Comparison of ENCODE assay signal across 14 cellular contexts in the genomic region with DNA sequence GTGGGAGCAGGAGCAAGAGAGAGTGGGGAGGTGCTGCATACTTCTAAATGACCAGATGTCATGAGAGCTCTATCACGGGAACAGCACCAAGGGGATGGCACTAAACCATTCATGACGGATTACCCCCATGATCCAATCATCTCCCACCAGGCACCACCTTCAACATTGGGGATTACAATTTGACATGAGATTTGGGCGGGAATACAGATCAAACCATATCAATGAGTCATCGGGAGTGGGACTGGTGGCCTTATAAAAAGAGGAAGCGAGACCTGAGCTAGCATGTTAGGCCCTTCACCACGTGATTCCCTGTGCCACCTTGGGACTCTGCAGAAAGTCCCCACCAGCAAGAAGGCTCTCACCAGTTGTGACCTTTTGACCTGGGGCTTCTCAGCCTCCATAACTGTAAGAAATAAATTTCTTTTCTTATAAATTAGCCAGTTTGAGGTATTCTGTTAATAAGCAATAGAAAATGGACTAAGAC. TPM values are rescaled to one million over a fixed set of nuclear protein-coding genes. Genes with fewer than 3 reads are reported as not detected.
DNase-seq lines count a peak whose midpoint lies in the region; ATAC-seq and TF ChIP-seq lines count a peak whose summit lies in the region.
"Had no signal": no experiment of that assay in that cellular context is flagged by ENCODE, and none has a peak within 500 bp of the region (broad histone marks: within the 10 kb centered on the region; RNA-seq: fewer than 3 reads in every experiment).

No MANE protein-coding gene starts in this region.

- H3K4me3 ChIP-seq in transverse colon = no peak overlapping the region
- H3K4me3 ChIP-seq: A549, adrenal gland, GM23248, lower lobe of right lung had no signal

- H3K9me3 Mint-ChIP-seq in activated T-helper 1 cell treated with anti-CD3 and anti-CD28 coated beads, Interleukin-12 subunit alpha, Interleukin-12 subunit beta, Interleukin-2, Interleukin-4 antibody, amounts not matched to agents 30 ng/mL and 10 ng/mL and 1 ng/mL, durations not matched to agents 14 hours and 24 hours and 36 hours = no peaks in the 10 kb centered on the region

- TF ChIP-seq CTCF in transverse colon (IDR thresholded peaks at IDR 0.05) = no peak

- H3K27me3 Mint-ChIP-seq in activated T-helper 1 cell treated with anti-CD3 and anti-CD28 coated beads, Interleukin-12 subunit alpha, Interleukin-12 subunit beta, Interleukin-2, Interleukin-4 antibody, amounts not matched to agents 30 ng/mL and 10 ng/mL and 1 ng/mL, durations not matched to agents 14 hours and 24 hours and 36 hours (ENCODE audit: insufficient read depth) = peaks cover 16% of the 10 kb centered on the region

- in situ Hi-C loops in transverse colon (cut with MboI; ENCODE audit: low pct_ligation_motif_present in 1 of 4, low pct_unique_long_range_greater_than_20kb in 1 of 4, low sequenced_read_pairs in 3 of 4) = no loop called here

- intact Hi-C loops in transverse colon (cut with DNase I; ENCODE audit: low total_unique reads) = no loop called here
- intact Hi-C loops in activated T-helper 1 cell treated with anti-CD3 and anti-CD28 coated beads, Interleukin-12 subunit alpha, Interleukin-12 subunit beta, Interleukin-2, Interleukin-4 antibody, amounts not matched to agents 30 ng/mL and 10 ng/mL and 1 ng/mL, durations not matched to agents 14 hours and 24 hours and 36 hours (cut with micrococcal nuclease) = no loop called here

- H3K27me3 ChIP-seq in transverse colon = peaks cover 5% of the 10 kb centered on the region
- H3K27me3 ChIP-seq: adrenal gland had no signal

- no peaks in the 10 kb centered on the region for H3K4me1 ChIP-seq in transverse colon
- H3K4me1 ChIP-seq: A549, adrenal gland, lower lobe of right lung had no signal

- H3K9me3 ChIP-seq in transverse colon = no peaks in the 10 kb centered on the region
- H3K9me3 ChIP-seq: A549, adrenal gland, lower lobe of right lung had no signal

- 73 to 75% methylated on average over 2 to 6 of the region's 6 CpGs for WGBS in transverse colon (ENCODE audit: low coverage in 1 of 2), 2 donors

- no peak overlapping the region for H3K27ac ChIP-seq in transverse colon
- H3K27ac ChIP-seq: A549, adrenal gland, GM23248, lower lobe of right lung had no signal

- DNase-seq in activated CD4-positive, CD25-positive, alpha-beta regulatory T cell treated with anti-CD3 and anti-CD28 coated beads, Interleukin-2, amount 50 U/mL, for 72 hours = no peak
- DNase-seq in HT1080 (ENCODE audit: low read depth) (peak; percentile 13), transverse colon (peak; percentile 43), DMS53 treated with DMSO at 0.1 percent for 48 hours (lab: John Stamatoyannopoulos, UW; ENCODE audit: unreplicated experiment) (no peak)
- no peak for DNase-seq in activated naive CD4-positive, alpha-beta T cell treated with Interleukin-2 at 50 U/mL for 16 hours
- DNase-seq in activated T-helper 1 cell treated with anti-CD3 and anti-CD28 coated beads, Interleukin-12 subunit alpha, Interleukin-12 subunit beta, Interleukin-2, Interleukin-4 antibody, amounts not matched to agents 30 ng/mL and 10 ng/mL and 1 ng/mL, durations not matched to agents 14 hours and 24 hours and 36 hours (ENCODE audit: low spot score) = no peak
- DNase-seq: adrenal gland, GM23248, lower lobe of right lung, NCI-H1694 had no signal

- no peaks in the 10 kb centered on the region for H3K36me3 ChIP-seq in transverse colon
- H3K36me3 ChIP-seq: adrenal gland, lower lobe of right lung had no signal

- TF ChIP-seq EP300 in transverse colon (IDR thresholded peaks at IDR 0.05; ENCODE audit: low read depth) = no peak

- ATAC-seq in activated CD4-positive, CD25-positive, alpha-beta regulatory T cell treated with anti-CD3 and anti-CD28 coated beads, Interleukin-2, amount 50 U/mL, for 24 hours = peak; percentile 38 to 56
- peak; percentile 96 for ATAC-seq in HG02763 (IDR thresholded peaks at IDR 0.05; ENCODE audit: unreplicated experiment)
- ATAC-seq: A549 had no signal

- no peak overlapping the region for H3K27ac Mint-ChIP-seq in activated T-helper 1 cell treated with anti-CD3 and anti-CD28 coated beads, Interleukin-12 subunit alpha, Interleukin-12 subunit beta, Interleukin-2, Interleukin-4 antibody, amounts not matched to agents 30 ng/mL and 10 ng/mL and 1 ng/mL, durations not matched to agents 14 hours and 24 hours and 36 hours

- no peaks in the 10 kb centered on the region for H3K36me3 Mint-ChIP-seq in activated T-helper 1 cell treated with anti-CD3 and anti-CD28 coated beads, Interleukin-12 subunit alpha, Interleukin-12 subunit beta, Interleukin-2, Interleukin-4 antibody, amounts not matched to agents 30 ng/mL and 10 ng/mL and 1 ng/mL, durations not matched to agents 14 hours and 24 hours and 36 hours (ENCODE audit: low read depth)

- no peak overlapping the region for H3K4me3 Mint-ChIP-seq in activated T-helper 1 cell treated with anti-CD3 and anti-CD28 coated beads, Interleukin-12 subunit alpha, Interleukin-12 subunit beta, Interleukin-2, Interleukin-4 antibody, amounts not matched to agents 30 ng/mL and 10 ng/mL and 1 ng/mL, durations not matched to agents 14 hours and 24 hours and 36 hours

- H3K4me1 Mint-ChIP-seq in activated T-helper 1 cell treated with anti-CD3 and anti-CD28 coated beads, Interleukin-12 subunit alpha, Interleukin-12 subunit beta, Interleukin-2, Interleukin-4 antibody, amounts not matched to agents 30 ng/mL and 10 ng/mL and 1 ng/mL, durations not matched to agents 14 hours and 24 hours and 36 hours (ENCODE audit: low read depth) = no peaks in the 10 kb centered on the region

- no peak for TF ChIP-seq POLR2A in transverse colon (IDR thresholded peaks at IDR 0.05)

RNA-seq across cellular contexts. Expression of gene COX8C, which starts 28.7 kb away (rescaled TPM):
- not detected in 2 replicates for total RNA-seq in HT1080 (2014; rRNA removed; shearing (Covaris generic))
- polyA plus RNA-seq in HT1080 (2015; cell fraction: cytosol; rRNA removed) = not detected in 2 replicates
- polyA plus RNA-seq in HT1080 (2015; cell fraction: nucleus; rRNA removed) = not detected in 2 replicates
- total RNA-seq in transverse colon = not detected
- not detected in 2 replicates for total RNA-seq in activated T-helper 1 cell treated with anti-CD3 and anti-CD28 coated beads, Interleukin-12 subunit alpha, Interleukin-12 subunit beta, Interleukin-2, Interleukin-4 antibody, amounts not matched to agents 30 ng/mL and 10 ng/mL and 1 ng/mL, durations not matched to agents 14 hours and 24 hours and 36 hours
- total RNA-seq: adrenal gland, GM23248, lower lobe of right lung, urinary bladder had no signal
- polyA plus RNA-seq: A549, adrenal gland, GM23248 had no signal

RNA-seq across cellular contexts. Expression of gene BTBD7, which starts 42.9 kb away (rescaled TPM):
- 13.7 and 16.8 TPM in 2 replicates for total RNA-seq in HT1080 (2014; rRNA removed; shearing (Covaris generic))
- polyA plus RNA-seq in HT1080 (2015; cell fraction: cytosol; rRNA removed) = 12.8 and 15.4 TPM in 2 replicates
- 14.1 and 14.6 TPM in 2 replicates for polyA plus RNA-seq in HT1080 (2015; cell fraction: nucleus; rRNA removed)
- 10 to 100 TPM; 37.4 to 53.1 (median 44.8) TPM for total RNA-seq in transverse colon
- total RNA-seq in activated T-helper 1 cell treated with anti-CD3 and anti-CD28 coated beads, Interleukin-12 subunit alpha, Interleukin-12 subunit beta, Interleukin-2, Interleukin-4 antibody, amounts not matched to agents 30 ng/mL and 10 ng/mL and 1 ng/mL, durations not matched to agents 14 hours and 24 hours and 36 hours = 20.6 and 22.8 TPM in 2 replicates

RNA-seq across cellular contexts. Expression of gene UNC79, which starts 55.0 kb away (rescaled TPM):
- total RNA-seq in HT1080 (2014; rRNA removed; shearing (Covaris generic)) = not detected in 2 replicates
- not detected in 2 replicates for polyA plus RNA-seq in HT1080 (2015; cell fraction: cytosol; rRNA removed)
- not detected in 2 replicates for polyA plus RNA-seq in HT1080 (2015; cell fraction: nucleus; rRNA removed)
- under 1 TPM in 2 of 4 donors, not detected in 2; 0.14 to 0.32 TPM for total RNA-seq in transverse colon
- total RNA-seq in activated T-helper 1 cell treated with anti-CD3 and anti-CD28 coated beads, Interleukin-12 subunit alpha, Interleukin-12 subunit beta, Interleukin-2, Interleukin-4 antibody, amounts not matched to agents 30 ng/mL and 10 ng/mL and 1 ng/mL, durations not matched to agents 14 hours and 24 hours and 36 hours = 0.02 and 0.03 TPM in 2 replicates
- total RNA-seq: GM23248 had no signal

Comparison
In these comparisons a context has a peak if more than half of its experiments do, and no peak if none do; other contexts are left out.
1. DNase-seq: peak in HT1080 (single experiment) and transverse colon (single experiment); none in activated CD4-positive, CD25-positive, alpha-beta regulatory T cell treated with anti-CD3 and anti-CD28 coated beads, Interleukin-2, amount 50 U/mL, for 72 hours (single experiment), DMS53 treated with DMSO at 0.1 percent for 48 hours (single experiment), activated naive CD4-positive, alpha-beta T cell treated with Interleukin-2 at 50 U/mL for 16 hours (single experiment) and activated T-helper 1 cell treated with anti-CD3 and anti-CD28 coated beads, Interleukin-12 subunit alpha, Interleukin-12 subunit beta, Interleukin-2, Interleukin-4 antibody, amounts not matched to agents 30 ng/mL and 10 ng/mL and 1 ng/mL, durations not matched to agents 14 hours and 24 hours and 36 hours (single experiment).